Comparison of ENCODE assay signal across 10 cellular contexts in genomic region chr7:19051767-19052375, GRCh38.
A peak's percentile ranks its signal among the peaks of the same experiment; 100 is the strongest.
DNase-seq lines count a peak whose midpoint lies in the region; ATAC-seq and FAIRE-seq lines count a peak whose summit lies in the region.
"Had no signal": no experiment of that assay in that cellular context is flagged by ENCODE, and none has a peak within 500 bp of the region (broad histone marks: within the 10 kb centered on the region; RNA-seq: fewer than 3 reads in every experiment).

No MANE protein-coding gene starts in this region.

- H3K4me1 Mint-ChIP-seq in activated CD8-positive, alpha-beta memory T cell treated with anti-CD3 and anti-CD28 coated beads, Interleukin-2, amount 10 ng/mL, durations not matched to agents 7 days and 5 days, result no peaks in the 10 kb centered on the region
- H3K4me1 Mint-ChIP-seq: stimulated activated naive B cell treated with anti-CD40 and anti-IgM and Interleukin-4, amounts not matched to agents 10 μg/mL and 1 μg/mL and 100 μg/mL, for 72 hours had no signal

- no peaks in the 10 kb centered on the region for H3K36me3 ChIP-seq in small intestine (ENCODE audit: control insufficient read depth in 2 of 2, insufficient read depth in 2 of 2, low read length in 2 of 2)

- 63 to 71% (median 65%) methylated on average over 7 of the region's 7 CpGs for WGBS in small intestine, 3 donors

- H3K9me3 ChIP-seq in small intestine (ENCODE audit: control insufficient read depth, low read depth), result no peaks in the 10 kb centered on the region

- H3K4me1 ChIP-seq in small intestine (ENCODE audit: control insufficient read depth in 2 of 2, insufficient read depth in 1 of 2, low read depth in 1 of 2, low read length in 1 of 2), result no peaks in the 10 kb centered on the region

- no peaks in the 10 kb centered on the region for H3K27me3 ChIP-seq in small intestine (ENCODE audit: control insufficient read depth in 2 of 2, insufficient read depth in 2 of 2, low read length in 2 of 2)

- H3K27me3 Mint-ChIP-seq in activated CD8-positive, alpha-beta memory T cell treated with anti-CD3 and anti-CD28 coated beads, Interleukin-2, amount 10 ng/mL, durations not matched to agents 7 days and 5 days, result no peaks in the 10 kb centered on the region

- no peak overlapping the region for H3K4me3 ChIP-seq in small intestine (ENCODE audit: low read depth in 1 of 2, low read length in 2 of 2)

- no peak for ATAC-seq in activated CD8-positive, alpha-beta memory T cell treated with anti-CD3 and anti-CD28 coated beads, Interleukin-2, amount 10 ng/mL, durations not matched to agents 7 days and 5 days
- ATAC-seq in GM21360 (IDR thresholded peaks at IDR 0.05; ENCODE audit: unreplicated experiment), result peak; percentile 84
- peak; percentile 84 for ATAC-seq in HG03565 (IDR thresholded peaks at IDR 0.05; ENCODE audit: unreplicated experiment)

- no peak for FAIRE-seq in small intestine (lab: Jason Lieb, UNC)
- FAIRE-seq: endometrium had no signal

- H3K27ac ChIP-seq in small intestine (ENCODE audit: low read depth in 1 of 2, low read length in 1 of 2), result no peak overlapping the region

- H3K36me3 Mint-ChIP-seq in activated CD8-positive, alpha-beta memory T cell treated with anti-CD3 and anti-CD28 coated beads, Interleukin-2, amount 10 ng/mL, durations not matched to agents 7 days and 5 days, result no peaks in the 10 kb centered on the region
- H3K36me3 Mint-ChIP-seq: stimulated activated naive B cell treated with anti-CD40 and anti-IgM and Interleukin-4, amounts not matched to agents 10 μg/mL and 1 μg/mL and 100 μg/mL, for 72 hours had no signal

- no peak overlapping the region for H3K4me3 Mint-ChIP-seq in activated CD8-positive, alpha-beta memory T cell treated with anti-CD3 and anti-CD28 coated beads, Interleukin-2, amount 10 ng/mL, durations not matched to agents 7 days and 5 days
- H3K4me3 Mint-ChIP-seq: stimulated activated naive B cell treated with anti-CD40 and anti-IgM and Interleukin-4, amounts not matched to agents 10 μg/mL and 1 μg/mL and 100 μg/mL, for 72 hours had no signal

- no peak overlapping the region for H3K27ac Mint-ChIP-seq in activated CD8-positive, alpha-beta memory T cell treated with anti-CD3 and anti-CD28 coated beads, Interleukin-2, amount 10 ng/mL, durations not matched to agents 7 days and 5 days
- H3K27ac Mint-ChIP-seq: stimulated activated naive B cell treated with anti-CD40 and anti-IgM and Interleukin-4, amounts not matched to agents 10 μg/mL and 1 μg/mL and 100 μg/mL, for 72 hours had no signal

- DNase-seq in activated CD8-positive, alpha-beta memory T cell treated with anti-CD3 and anti-CD28 coated beads, Interleukin-2, amount 50 U/mL, for 4 hours, result peak; percentile 16
- no peak for DNase-seq in activated CD8-positive, alpha-beta memory T cell treated with anti-CD3 and anti-CD28 coated beads, Interleukin-2, amount 10 ng/mL, durations not matched to agents 7 days and 5 days
- DNase-seq in T-helper 9 cell (peak; percentile 1), fibroblast of gingiva (ENCODE audit: low read depth) (peak; percentile 17), small intestine (peak; percentile 1), NCI-H345 treated with DMSO at 0.1 percent for 48 hours (lab: John Stamatoyannopoulos, UW; ENCODE audit: unreplicated experiment) (no peak)
- DNase-seq: stimulated activated naive B cell treated with anti-CD40 and anti-IgM and Interleukin-4, amounts not matched to agents 10 μg/mL and 1 μg/mL and 100 μg/mL, for 72 hours had no signal

- H3K9me3 Mint-ChIP-seq in activated CD8-positive, alpha-beta memory T cell treated with anti-CD3 and anti-CD28 coated beads, Interleukin-2, amount 10 ng/mL, durations not matched to agents 7 days and 5 days (ENCODE audit: low read depth), result no peaks in the 10 kb centered on the region

- CTCF ChIA-PET in activated CD8-positive, alpha-beta memory T cell treated with anti-CD3 and anti-CD28 coated beads, Interleukin-2, amount 10 ng/mL, durations not matched to agents 7 days and 5 days (lab: Charles Lee), result interaction anchor here (1.6 kb wide), 1 partner anchor 699 kb away, joined by 7 read pairs; no protein-coding TSS in a partner anchor

Comparison
In these comparisons a context has a peak if more than half of its experiments do, and no peak if none do; other contexts are left out.
1. DNase-seq: peak in activated CD8-positive, alpha-beta memory T cell treated with anti-CD3 and anti-CD28 coated beads, Interleukin-2, amount 50 U/mL, for 4 hours (single experiment), T-helper 9 cell (single experiment), fibroblast of gingiva (single experiment) and small intestine (single experiment); none in activated CD8-positive, alpha-beta memory T cell treated with anti-CD3 and anti-CD28 coated beads, Interleukin-2, amount 10 ng/mL, durations not matched to agents 7 days and 5 days (single experiment) and NCI-H345 treated with DMSO at 0.1 percent for 48 hours (single experiment).